ENCODE assay signal across 2 cellular contexts in genomic region chr17:41659813-41660212, GRCh38.
TF ChIP-seq lines count a peak whose summit lies in the region.

No MANE protein-coding gene starts in this region.

TF ChIP-seq in GM12891, 5 proteins besides CTCF, POLR2A, EP300 and RAD21:
- TF ChIP-seq POLR2AphosphoS5 (IDR thresholded peaks at IDR 0.05; ENCODE audit: low read depth, low read length) = no peak
- no peak for TF ChIP-seq SPI1 (IDR thresholded peaks at IDR 0.05; ENCODE audit: low read depth, low read length)
- TF ChIP-seq POU2F2 (IDR thresholded peaks at IDR 0.05; ENCODE audit: low read depth, low read length) = peak; percentile 84; the same call in 1 of the 2 replicates
- TF ChIP-seq TAF1 (IDR thresholded peaks at IDR 0.05; ENCODE audit: low read depth, low read length) = no peak

TF ChIP-seq in H1, 55 proteins besides CTCF, POLR2A, EP300 and RAD21:
- TF ChIP-seq SRF (IDR thresholded peaks at IDR 0.05; ENCODE audit: low read depth, low read length) (no peak), TCF12 (IDR thresholded peaks at IDR 0.05; ENCODE audit: low read depth, low read length) (no peak), SAP30 (IDR thresholded peaks at IDR 0.05; ENCODE audit: insufficient read depth, insufficient replicate concordance, low read length) (no peak), CREB1 (IDR thresholded peaks at IDR 0.05) (no peak), KDM1A (IDR thresholded peaks at IDR 0.05; ENCODE audit: borderline replicate concordance, low read length) (no peak), MAFK (IDR thresholded peaks at IDR 0.05; ENCODE audit: low read depth, low read length) (no peak), SUZ12 (IDR thresholded peaks at IDR 0.05; ENCODE audit: low read length) (no peak), TAF1 (IDR thresholded peaks at IDR 0.05; ENCODE audit: low read depth, low read length) (no peak), BRCA1 (IDR thresholded peaks at IDR 0.05; ENCODE audit: low read depth, low read length) (no peak), CBX5 (IDR thresholded peaks at IDR 0.05; ENCODE audit: low read depth, low read length) (no peak), NANOG (IDR thresholded peaks at IDR 0.05; ENCODE audit: insufficient read depth, low read depth, low read length, poor library complexity, severe bottlenecking) (no peak)
